27 cellular contexts compared by ENCODE assay signal in the genomic region with DNA sequence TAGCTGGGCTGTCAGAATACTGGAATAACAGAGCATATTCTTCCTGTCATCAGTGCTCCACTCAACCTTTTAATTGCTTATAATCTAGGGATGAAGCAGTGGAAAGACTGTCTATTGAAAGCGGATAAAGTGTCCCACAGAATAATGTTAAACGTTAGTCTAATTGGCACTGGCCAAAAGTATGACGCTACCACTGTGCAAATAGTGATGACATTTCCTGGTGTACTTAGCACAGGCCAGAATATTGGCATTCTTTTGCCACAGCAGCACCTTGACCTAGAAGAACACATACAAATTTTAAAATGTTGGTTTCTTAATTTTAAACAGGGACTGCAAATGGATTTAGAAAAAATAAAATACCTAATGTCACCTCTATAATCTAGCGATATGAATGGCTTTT.
"Had no signal": no experiment of that assay in that cellular context is flagged by ENCODE, and none has a peak within 500 bp of the region (broad histone marks: within the 10 kb centered on the region; RNA-seq: fewer than 3 reads in every experiment).

No MANE protein-coding gene starts in this region.

- H3K4me1 ChIP-seq: ascending aorta, breast epithelium, colonic mucosa, esophagus squamous epithelium, heart left ventricle had no signal

- H3K4me3 ChIP-seq: ascending aorta, breast epithelium, cardiac muscle cell, colonic mucosa, esophagus squamous epithelium, heart left ventricle had no signal

- H3K27me3 ChIP-seq: ascending aorta, cardiac muscle cell, colonic mucosa, esophagus squamous epithelium, heart left ventricle had no signal

- DNase-seq: activated CD4-positive, alpha-beta memory T cell treated with anti-CD3 and anti-CD28 coated beads for 36 hours; activated CD4-positive, alpha-beta T cell treated with anti-CD3 and anti-CD28 coated beads for 36 hours; activated CD4-positive, alpha-beta T cell treated with anti-CD3 and anti-CD28 coated beads, Interleukin-2, amount 10 ng/mL, durations not matched to agents 24 days and 14 days; activated CD4-positive, CD25-positive, alpha-beta regulatory T cell; activated CD4-positive, CD25-positive, alpha-beta regulatory T cell treated with anti-CD3 and anti-CD28 coated beads, Interleukin-2, amount 50 U/mL, for 72 hours; activated CD8-positive, alpha-beta memory T cell treated with anti-CD3 and anti-CD28 coated beads, Interleukin-2, amount 10 ng/mL, durations not matched to agents 7 days and 5 days; activated CD8-positive, alpha-beta memory T cell treated with anti-CD3 and anti-CD28 coated beads, Interleukin-2, amount 50 U/mL, for 4 hours; activated CD8-positive, alpha-beta T cell treated with anti-CD3 and anti-CD28 coated beads, Interleukin-2, amount 10 ng/mL, durations not matched to agents 7 days and 5 days; activated gamma-delta T cell; activated naive CD4-positive, alpha-beta T cell; activated naive CD4-positive, alpha-beta T cell treated with anti-CD3 and anti-CD28 coated beads, Interleukin-2, amount 10 ng/mL, durations not matched to agents 7 days and 5 days; activated naive CD8-positive, alpha-beta T cell treated with anti-CD3 and anti-CD28 coated beads, Interleukin-2, amount 10 ng/mL, durations not matched to agents 7 days and 5 days; activated T-cell treated with anti-CD3 and anti-CD28 coated beads, Interleukin-2, amount 50 U/mL, for 1 hour; activated T-cell treated with anti-CD3 and anti-CD28 coated beads, Interleukin-2, amount 50 U/mL, for 48 hours; central memory CD4-positive, alpha-beta T cell; cerebellar nuclear complex; colonic mucosa; effector CD8-positive, alpha-beta T cell; esophagus squamous epithelium; glutamatergic neuron; heart left ventricle; T-helper 2 cell had no signal

- ATAC-seq: activated CD4-positive, alpha-beta T cell treated with anti-CD3 and anti-CD28 coated beads for 36 hours; activated CD8-positive, alpha-beta memory T cell treated with anti-CD3 and anti-CD28 coated beads, Interleukin-2, amount 10 ng/mL, durations not matched to agents 7 days and 5 days; activated CD8-positive, alpha-beta T cell treated with anti-CD3 and anti-CD28 coated beads, Interleukin-2, amount 10 ng/mL, durations not matched to agents 7 days and 5 days; activated naive CD4-positive, alpha-beta T cell treated with anti-CD3 and anti-CD28 coated beads, Interleukin-2, amount 50 U/mL, for 72 hours; heart left ventricle had no signal

- H3K36me3 ChIP-seq: ascending aorta, breast epithelium, cardiac muscle cell, colonic mucosa, esophagus squamous epithelium, heart left ventricle had no signal

- H3K9me3 ChIP-seq: ascending aorta, breast epithelium, colonic mucosa, esophagus squamous epithelium, heart left ventricle had no signal

- H3K27ac ChIP-seq: ascending aorta, breast epithelium, cardiac muscle cell, colonic mucosa, epithelial cell of prostate, esophagus squamous epithelium, heart left ventricle had no signal
